16 cellular contexts compared by ENCODE assay signal in genomic region chr10:73802276-73802991, GRCh38. TPM values are rescaled to one million over a fixed set of nuclear protein-coding genes. Genes with fewer than 3 reads are reported as not detected.
A peak's percentile ranks its signal among the peaks of the same experiment; 100 is the strongest.
DNase-seq lines count a peak whose midpoint lies in the region; ATAC-seq, FAIRE-seq and TF ChIP-seq lines count a peak whose summit lies in the region.
"Had no signal": no experiment of that assay in that cellular context is flagged by ENCODE, and none has a peak within 500 bp of the region (broad histone marks: within the 10 kb centered on the region; RNA-seq: fewer than 3 reads in every experiment).

No MANE protein-coding gene starts in this region.

- peaks cover 7% of the 10 kb centered on the region for H3K79me2 ChIP-seq in GM12878 (ENCODE audit: control insufficient read depth, insufficient read depth, low read length)

- no peak overlapping the region for H2BK5ac ChIP-seq in mesenchymal stem cell (ENCODE audit: low read depth, low read length, poor library complexity, severe bottlenecking)

- TF ChIP-seq EP300 in GM12878 (IDR thresholded peaks at IDR 0.05; ENCODE audit: borderline replicate concordance in 1 of 2, control insufficient read depth in 1 of 2, low read depth in 2 of 2, low read length in 2 of 2) = no peak

- H4K8ac ChIP-seq in mesenchymal stem cell (ENCODE audit: low read length) = no peak overlapping the region

- H2AK5ac ChIP-seq in mesenchymal stem cell (ENCODE audit: low read length, severe bottlenecking) = no peak overlapping the region

- no peak overlapping the region for H3K4me3 ChIP-seq in left ventricle myocardium inferior
- H3K4me3 ChIP-seq in GM12878 = no peak overlapping the region
- H3K4me3 ChIP-seq in mesenchymal stem cell (ENCODE audit: insufficient read depth in 1 of 2, low read depth in 1 of 2, low read length in 2 of 2) = no peak overlapping the region
- H3K4me3 ChIP-seq: lung had no signal

- POLR2A ChIA-PET in GM12878 (lab: Charles Lee) = interaction anchor here (3.5 kb wide), 1 partner anchor 30 kb away, joined by 13 read pairs; a partner anchor contains a TSS

- H3K27me3 ChIP-seq in left ventricle myocardium inferior (ENCODE audit: low read depth) (no peaks in the 10 kb centered on the region), GM12878 (replicated peaks in 1 of 2; ENCODE audit: control insufficient read depth in 2 of 2, insufficient read depth in 2 of 2, low read length in 1 of 2) (no peaks in the 10 kb centered on the region), mesenchymal stem cell (ENCODE audit: control insufficient read depth in 1 of 2, insufficient read depth in 1 of 2, low read length in 2 of 2) (no peaks in the 10 kb centered on the region)

- CTCF ChIA-PET in GM12878 (lab: Yijun Ruan, JAX) = interaction anchor here (4.0 kb wide), 1 partner anchor 29 kb away, joined by 19 read pairs; a partner anchor contains a TSS

- H3K23ac ChIP-seq in mesenchymal stem cell (ENCODE audit: low read length in 2 of 2) = no peak overlapping the region

- no peak overlapping the region for H3K4ac ChIP-seq in mesenchymal stem cell (ENCODE audit: low read depth in 1 of 2, low read length in 2 of 2)

- H4K20me1 ChIP-seq in GM12878 (ENCODE audit: control insufficient read depth, insufficient read depth) = no peaks in the 10 kb centered on the region

- 94% methylated on average over 11 of the region's 11 CpGs for WGBS in GM12878 (ENCODE audit: insufficient coverage, insufficient replicate concordance, low lambda C conversion rate, missing lambda C conversion rate)
- WGBS in mesenchymal stem cell = 94% methylated on average over 11 of the region's 11 CpGs

- H2AFZ ChIP-seq in GM12878 (ENCODE audit: control insufficient read depth, low read depth, low read length) = no peak overlapping the region
- H2AFZ ChIP-seq in mesenchymal stem cell (ENCODE audit: low read depth, low read length) = no peak overlapping the region

- no peak overlapping the region for H2BK12ac ChIP-seq in mesenchymal stem cell (ENCODE audit: low read length in 2 of 2)

- no peaks in the 10 kb centered on the region for H3K9me3 ChIP-seq in left ventricle myocardium inferior (replicated peaks)
- no peaks in the 10 kb centered on the region for H3K9me3 ChIP-seq in GM12878 (replicated peaks; ENCODE audit: control insufficient read depth, insufficient read depth, low read length)
- no peaks in the 10 kb centered on the region for H3K9me3 ChIP-seq in mesenchymal stem cell (ENCODE audit: control insufficient read depth, low read length)

- ATAC-seq in left cardiac atrium (no peak), GM12878 (no peak), HG03354 (IDR thresholded peaks at IDR 0.05; ENCODE audit: poor library complexity, severe bottlenecking, unreplicated experiment) (no peak)
- ATAC-seq: T-cell had no signal

- intact Hi-C loops in left ventricle myocardium inferior (cut with micrococcal nuclease) = no loop called here
- intact Hi-C loops in left cardiac atrium (cut with DNase I) = no loop called here
- intact Hi-C loops in GM12878 (cut with micrococcal nuclease; ENCODE audit: unreplicated experiment) = no loop called here

- no peak for TF ChIP-seq CTCF in left ventricle myocardium inferior (IDR thresholded peaks at IDR 0.05; ENCODE audit: borderline replicate concordance)
- no peak for TF ChIP-seq CTCF in GM12878 (IDR thresholded peaks at IDR 0.05 in 2 of 3, conservative IDR thresholded peaks at IDR 0.05 in 1 of 3; ENCODE audit: control insufficient read depth in 2 of 3, extremely low read depth in 1 of 3, insufficient read depth in 1 of 3, low read depth in 3 of 3, low read length in 3 of 3)

- peak; percentile 29; the same call in 1 of the 2 replicates for TF ChIP-seq POLR2A in GM12878 (IDR thresholded peaks at IDR 0.05; ENCODE audit: low read depth, low read length)

- no peak overlapping the region for H3K9ac ChIP-seq in GM12878 (ENCODE audit: control insufficient read depth, insufficient read depth, low read length)
- peak overlapping the region; percentile 1 for H3K9ac ChIP-seq in mesenchymal stem cell (ENCODE audit: low read length)

- H3K4me2 ChIP-seq in GM12878 (ENCODE audit: control insufficient read depth, insufficient read depth) (no peak overlapping the region), mesenchymal stem cell (ENCODE audit: low read length, poor library complexity, severe bottlenecking) (no peak overlapping the region)

- no TSS peak for BruUV-seq in GM12878 (replicated peaks; lab: Mats Ljungman, UMichigan)

- no peak overlapping the region for H3K14ac ChIP-seq in mesenchymal stem cell (ENCODE audit: low read length in 2 of 2)

- in situ Hi-C loops in GM12878 (cut with MboI) = no loop called here

- no peak for TF ChIP-seq RAD21 in GM12878 (IDR thresholded peaks at IDR 0.05; ENCODE audit: insufficient read depth, low read depth, low read length)

- H3K4me1 ChIP-seq in left ventricle myocardium inferior (peaks cover 10% of the 10 kb centered on the region), GM12878 (ENCODE audit: control insufficient read depth, insufficient read depth, low read length) (peaks cover 25% of the 10 kb centered on the region), mesenchymal stem cell (ENCODE audit: control insufficient read depth, insufficient read depth, low read depth, low read length) (peaks cover 2% of the 10 kb centered on the region)

- H4K91ac ChIP-seq in mesenchymal stem cell (ENCODE audit: low read length) = no peak overlapping the region

- H3K36me3 ChIP-seq in left ventricle myocardium inferior = peaks cover 100% of the 10 kb centered on the region
- H3K36me3 ChIP-seq in GM12878 (ENCODE audit: control insufficient read depth in 2 of 2, insufficient read depth in 2 of 2, low read length in 1 of 2) = peaks cover 19 to 31% of the 10 kb centered on the region in 2 experiments; a peak in 3 of 4 replicates
- H3K36me3 ChIP-seq in mesenchymal stem cell (ENCODE audit: control insufficient read depth in 1 of 2, insufficient read depth in 2 of 2, low read depth in 1 of 2, low read length in 2 of 2) = peaks cover 86 to 97% of the 10 kb centered on the region in 2 experiments

- peaks cover 13% of the 10 kb centered on the region for H3K79me1 ChIP-seq in mesenchymal stem cell (replicated peaks; ENCODE audit: low read length, poor library complexity, severe bottlenecking)

- FAIRE-seq in GM12878 (lab: Jason Lieb, UNC) = no peak

- peak; percentile 5 for DNase-seq in left ventricle myocardium inferior
- no peak for DNase-seq in left cardiac atrium
- no peak for DNase-seq in GM12878 (ENCODE audit: low read depth, low spot score)
- DNase-seq in mesenchymal stem cell = no peak
- DNase-seq in NCI-H2171 treated with DMSO at 0.1 percent for 48 hours (lab: John Stamatoyannopoulos, UW) = no peak
- DNase-seq in cerebellar cortex (ENCODE audit: low spot score) = no peak
- no peak for DNase-seq in cortex of kidney (lab: John Stamatoyannopoulos, UW)
- DNase-seq: activated effector memory CD4-positive, alpha-beta T cell treated with anti-CD3 and anti-CD28 coated beads, Interleukin-2, amount 50 U/mL, for 16 hours; DMS53; erythroblast; NCI-H1417; NCI-H446 treated with DMSO at 0.1 percent for 48 hours; OCI-M1; T-cell had no signal

- H3K27ac ChIP-seq in left ventricle myocardium inferior (replicated peaks) (no peak overlapping the region), GM12878 (ENCODE audit: control insufficient read depth, insufficient read depth) (peak overlapping the region; percentile 97; the same call in 1 of the 2 replicates), mesenchymal stem cell (ENCODE audit: low read length, poor library complexity, severe bottlenecking) (no peak overlapping the region)

- no peak overlapping the region for H2BK15ac ChIP-seq in mesenchymal stem cell (ENCODE audit: low read depth, poor library complexity, severe bottlenecking)

- no peak overlapping the region for H3K18ac ChIP-seq in mesenchymal stem cell (ENCODE audit: low read depth in 1 of 2, low read length in 2 of 2)

- RAD21 ChIA-PET in GM12878 (lab: Charles Lee; ENCODE audit: unreplicated experiment) = no interaction called here

- no peak overlapping the region for H2BK120ac ChIP-seq in mesenchymal stem cell (ENCODE audit: low read depth, low read length)

- SMC1A ChIA-PET in GM12878 (lab: Charles Lee; ENCODE audit: uncharacterized antibody, unreplicated experiment) = interaction anchor here (1.6 kb wide), 1 partner anchor 63 kb away, joined by 4 read pairs; no protein-coding TSS in a partner anchor

RNA-seq across cellular contexts. Expression of gene NDST2, which starts 9.0 kb away (rescaled TPM):
- total RNA-seq in left ventricle myocardium inferior (11.2 TPM), left cardiac atrium (10 to 100 TPM; 14.1 to 20.2 TPM), GM12878 (2014; rRNA removed) (18.0 and 18.8 TPM in 2 replicates), GM12878 (2014; rRNA removed; fragmentation: Illumina TruSeq; extraction: Trizol) (8.9 and 10.1 TPM in 2 replicates), GM12878 (2021) (34.3 and 35.2 TPM in 2 replicates)
- total RNA-seq in GM12878 (2013; cell fraction: nucleolus; rRNA removed) = 57.1 and 85.9 TPM in 2 replicates
- 19.1 TPM for polyA plus RNA-seq in GM12878 (2011; ENCODE audit: low read depth)
- polyA plus RNA-seq in GM12878 (2011; rRNA removed) (23.8 and 31.1 TPM in 2 replicates), GM12878 (2014; fragmentation: Illumina TruSeq; extraction: Trizol) (16.6 and 22.6 TPM in 2 replicates), GM12878 (2014; fragmentation: Nextera tagmentation; extraction: Ambion mirVana) (1 to 10 TPM; 2.2 to 3.0 TPM), GM12878 (2014; rRNA removed) (31.3 and 34.7 TPM in 2 replicates), GM12878 (2016; fragmentation: Nextera tagmentation; extraction: Ambion mirVana) (10 to 100 TPM; 22.7 to 24.0 TPM)
- 24.8 and 31.5 TPM in 2 replicates for polyA plus RNA-seq in GM12878 (2011; cell fraction: cytosol; rRNA removed)
- 81.5 and 88.2 TPM in 2 replicates for polyA plus RNA-seq in GM12878 (2011; cell fraction: nucleus; rRNA removed)
- 19.5 and 19.8 TPM in 2 replicates for polyA plus RNA-seq in GM12878 (2012)
- polyA minus RNA-seq in GM12878 (2011; rRNA and poly(A)+ RNA removed) = 26.0 and 29.3 TPM in 2 replicates
- polyA minus RNA-seq in GM12878 (2011; cell fraction: cytosol; rRNA and poly(A)+ RNA removed) = 11.8 and 16.4 TPM in 2 replicates
- 36.6 and 66.7 TPM in 2 replicates for polyA minus RNA-seq in GM12878 (2011; cell fraction: nucleus; rRNA and poly(A)+ RNA removed)
- 16.6 TPM for polyA plus RNA-seq in mesenchymal stem cell (2013, experiment 1 of 2)
- polyA plus RNA-seq in mesenchymal stem cell (2013, experiment 2 of 2) = 16.7 TPM

RNA-seq across cellular contexts. Expression of gene ZSWIM8, which starts 17.0 kb away (rescaled TPM):
- total RNA-seq in left ventricle myocardium inferior (46.2 TPM), left cardiac atrium (10 to 100 TPM; 50.7 to 61.6 TPM), GM12878 (2014; rRNA removed) (23.9 and 30.8 TPM in 2 replicates), GM12878 (2014; rRNA removed; fragmentation: Illumina TruSeq; extraction: Trizol) (16.4 and 18.7 TPM in 2 replicates), GM12878 (2021) (45.4 and 47.9 TPM in 2 replicates)
- total RNA-seq in GM12878 (2013; cell fraction: nucleolus; rRNA removed) = 75.9 and 86.5 TPM in 2 replicates
- polyA plus RNA-seq in GM12878 (2011; ENCODE audit: low read depth) = 79.3 TPM
- polyA plus RNA-seq in GM12878 (2011; rRNA removed) (17.5 and 44.6 TPM in 2 replicates), GM12878 (2014; fragmentation: Illumina TruSeq; extraction: Trizol) (15.3 and 31.5 TPM in 2 replicates), GM12878 (2014; fragmentation: Nextera tagmentation; extraction: Ambion mirVana) (1 to 10 TPM; 7.8 to 8.5 TPM), GM12878 (2014; rRNA removed) (47.1 and 48.8 TPM in 2 replicates), GM12878 (2016; fragmentation: Nextera tagmentation; extraction: Ambion mirVana) (10 to 100 TPM; 14.0 to 15.1 TPM)
- 39.4 and 62.6 TPM in 2 replicates for polyA plus RNA-seq in GM12878 (2011; cell fraction: cytosol; rRNA removed)
- 436 and 485 TPM in 2 replicates for polyA plus RNA-seq in GM12878 (2011; cell fraction: nucleus; rRNA removed)
- 58.6 and 83.1 TPM in 2 replicates for polyA plus RNA-seq in GM12878 (2012)
- 36.3 and 63.7 TPM in 2 replicates for polyA minus RNA-seq in GM12878 (2011; rRNA and poly(A)+ RNA removed)
- 23.0 and 27.1 TPM in 2 replicates for polyA minus RNA-seq in GM12878 (2011; cell fraction: cytosol; rRNA and poly(A)+ RNA removed)
- 43.3 and 67.1 TPM in 2 replicates for polyA minus RNA-seq in GM12878 (2011; cell fraction: nucleus; rRNA and poly(A)+ RNA removed)
- 89.1 TPM for polyA plus RNA-seq in mesenchymal stem cell (2013, experiment 1 of 2)
- 80.7 TPM for polyA plus RNA-seq in mesenchymal stem cell (2013, experiment 2 of 2)

RNA-seq across cellular contexts. Expression of gene CHCHD1, which starts 20.6 kb away (rescaled TPM):
- total RNA-seq in left ventricle myocardium inferior (27.4 TPM), left cardiac atrium (10 to 100 TPM; 21.7 to 24.7 TPM), GM12878 (2014; rRNA removed) (74.3 and 77.4 TPM in 2 replicates), GM12878 (2014; rRNA removed; fragmentation: Illumina TruSeq; extraction: Trizol) (42.8 and 47.5 TPM in 2 replicates), GM12878 (2021) (35.0 and 36.9 TPM in 2 replicates)
- total RNA-seq in GM12878 (2013; cell fraction: nucleolus; rRNA removed) = 14.8 and 16.7 TPM in 2 replicates
- polyA plus RNA-seq in GM12878 (2011; ENCODE audit: low read depth) = 34.4 TPM
- polyA plus RNA-seq in GM12878 (2011; rRNA removed) (56.7 and 69.0 TPM in 2 replicates), GM12878 (2014; fragmentation: Illumina TruSeq; extraction: Trizol) (25.3 and 42.4 TPM in 2 replicates), GM12878 (2014; fragmentation: Nextera tagmentation; extraction: Ambion mirVana) (10 to 100 TPM; 69.5 to 81.4 TPM), GM12878 (2014; rRNA removed) (70.4 and 79.4 TPM in 2 replicates), GM12878 (2016; fragmentation: Nextera tagmentation; extraction: Ambion mirVana) (100 to 1,000 TPM; 127 to 132 TPM)
- polyA plus RNA-seq in GM12878 (2011; cell fraction: cytosol; rRNA removed) = 33.0 and 46.8 TPM in 2 replicates
- 22.6 and 27.4 TPM in 2 replicates for polyA plus RNA-seq in GM12878 (2011; cell fraction: nucleus; rRNA removed)
- polyA plus RNA-seq in GM12878 (2012) = 51.6 and 59.8 TPM in 2 replicates
- polyA minus RNA-seq in GM12878 (2011; rRNA and poly(A)+ RNA removed) = 8.9 and 9.4 TPM in 2 replicates
- 6.3 and 7.2 TPM in 2 replicates for polyA minus RNA-seq in GM12878 (2011; cell fraction: cytosol; rRNA and poly(A)+ RNA removed)
- polyA minus RNA-seq in GM12878 (2011; cell fraction: nucleus; rRNA and poly(A)+ RNA removed) = 6.5 and 8.9 TPM in 2 replicates
- 112 TPM for polyA plus RNA-seq in mesenchymal stem cell (2013, experiment 1 of 2)
- polyA plus RNA-seq in mesenchymal stem cell (2013, experiment 2 of 2) = 116 TPM

RNA-seq across cellular contexts. Expression of gene SEC24C, which starts 58.3 kb away (rescaled TPM):
- total RNA-seq in left ventricle myocardium inferior = 42.2 TPM
- 10 to 100 TPM; 42.9 to 52.6 TPM for total RNA-seq in left cardiac atrium
- 64.1 and 66.3 TPM in 2 replicates for total RNA-seq in GM12878 (2013; cell fraction: nucleolus; rRNA removed)
- total RNA-seq in GM12878 (2014; rRNA removed) = 96.9 and 117 TPM in 2 replicates
- 43.4 and 48.2 TPM in 2 replicates for total RNA-seq in GM12878 (2014; rRNA removed; fragmentation: Illumina TruSeq; extraction: Trizol)
- total RNA-seq in GM12878 (2021) = 91.7 and 99.9 TPM in 2 replicates
- polyA plus RNA-seq in GM12878 (2011; ENCODE audit: low read depth) = 68.9 TPM
- 52.3 and 110 TPM in 2 replicates for polyA plus RNA-seq in GM12878 (2011; rRNA removed)
- 97.2 and 105 TPM in 2 replicates for polyA plus RNA-seq in GM12878 (2011; cell fraction: cytosol; rRNA removed)
- polyA plus RNA-seq in GM12878 (2011; cell fraction: nucleus; rRNA removed) = 176 and 190 TPM in 2 replicates
- 92.4 and 93.2 TPM in 2 replicates for polyA plus RNA-seq in GM12878 (2012)
- 67.7 and 81.5 TPM in 2 replicates for polyA plus RNA-seq in GM12878 (2014; fragmentation: Illumina TruSeq; extraction: Trizol)
- polyA plus RNA-seq in GM12878 (2014; fragmentation: Nextera tagmentation; extraction: Ambion mirVana) = 10 to 100 TPM; 12.7 to 18.8 TPM
- 73.6 and 82.1 TPM in 2 replicates for polyA plus RNA-seq in GM12878 (2014; rRNA removed)
- polyA plus RNA-seq in GM12878 (2016; fragmentation: Nextera tagmentation; extraction: Ambion mirVana) = 10 to 100 TPM; 71.3 to 74.1 TPM
- polyA minus RNA-seq in GM12878 (2011; rRNA and poly(A)+ RNA removed) = 135 and 166 TPM in 2 replicates
- polyA minus RNA-seq in GM12878 (2011; cell fraction: cytosol; rRNA and poly(A)+ RNA removed) = 47.8 and 49.1 TPM in 2 replicates
- polyA minus RNA-seq in GM12878 (2011; cell fraction: nucleus; rRNA and poly(A)+ RNA removed) = 30.5 and 46.2 TPM in 2 replicates
- 39.6 TPM for polyA plus RNA-seq in mesenchymal stem cell (2013, experiment 1 of 2)
- 36.9 TPM for polyA plus RNA-seq in mesenchymal stem cell (2013, experiment 2 of 2)
